ENCODE assay signal across 8 cellular contexts in the genomic region with DNA sequence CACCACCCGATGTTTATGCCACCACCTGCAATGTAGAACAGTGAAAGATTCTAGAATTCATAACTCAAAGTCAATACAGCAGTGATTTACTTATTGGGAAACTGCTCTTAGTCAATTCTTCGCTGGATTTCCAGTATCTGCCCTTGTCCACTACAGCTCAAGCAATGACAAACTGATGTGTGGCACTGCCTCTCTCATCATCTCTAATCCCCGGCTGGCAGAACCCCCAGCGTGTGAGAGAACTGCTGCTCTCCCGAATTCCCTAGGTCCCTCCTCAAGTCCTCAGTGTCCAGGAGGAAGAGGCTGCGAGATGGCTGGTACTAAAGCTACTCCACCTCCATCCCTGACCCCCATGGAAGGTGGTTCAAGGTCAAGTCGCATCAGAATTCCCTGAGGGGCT. TPM values are rescaled to one million over a fixed set of nuclear protein-coding genes. Genes with fewer than 3 reads are reported as not detected.
DNase-seq lines count a peak whose midpoint lies in the region; ATAC-seq and TF ChIP-seq lines count a peak whose summit lies in the region.

No MANE protein-coding gene starts in this region.

- POLR2A ChIA-PET in T-cell (lab: Charles Lee), result no interaction called here

- ATAC-seq in T-cell (replicated peaks in 1 of 4), result no peak
- ATAC-seq in stimulated activated effector memory CD8-positive, alpha-beta T cell treated with anti-CD3 and anti-CD28 coated beads, Interleukin-12 subunit alpha, Interleukin-12 subunit beta, amount 100 ng/mL, for 72 hours, result no peak

- H3K27ac Mint-ChIP-seq in T-helper 1 cell treated with Interleukin-12 subunit alpha and Interleukin-12 subunit beta and Interleukin-4 antibody, amounts not matched to agents 30 μg/mL and 1 μg/mL, for 36 hours, result peak overlapping the region; percentile 42
- peak overlapping the region; percentile 76 to 82 for H3K27ac Mint-ChIP-seq in T-cell
- peak overlapping the region; percentile 95 for H3K27ac Mint-ChIP-seq in stimulated activated effector memory CD8-positive, alpha-beta T cell treated with anti-CD3 and anti-CD28 coated beads, Interleukin-12 subunit alpha, Interleukin-12 subunit beta, amount 100 ng/mL, for 72 hours

- H3K4me1 Mint-ChIP-seq in T-helper 1 cell treated with Interleukin-12 subunit alpha and Interleukin-12 subunit beta and Interleukin-4 antibody, amounts not matched to agents 30 μg/mL and 1 μg/mL, for 36 hours (ENCODE audit: low read depth), result peaks cover 45% of the 10 kb centered on the region
- peaks cover 57 to 64% (median 60%) of the 10 kb centered on the region in 3 donors for H3K4me1 Mint-ChIP-seq in T-cell
- peaks cover 55% of the 10 kb centered on the region for H3K4me1 Mint-ChIP-seq in stimulated activated effector memory CD8-positive, alpha-beta T cell treated with anti-CD3 and anti-CD28 coated beads, Interleukin-12 subunit alpha, Interleukin-12 subunit beta, amount 100 ng/mL, for 72 hours

- DNase-seq in T-helper 1 cell, result no peak
- DNase-seq in T-cell, result no peak
- no peak for DNase-seq in fibroblast of villous mesenchyme (ENCODE audit: low read depth)
- DNase-seq in stimulated activated effector memory CD8-positive, alpha-beta T cell treated with anti-CD3 and anti-CD28 coated beads, Interleukin-12 subunit alpha, Interleukin-12 subunit beta, amount 100 ng/mL, for 72 hours (ENCODE audit: low spot score in 2 of 2), result no peak
- DNase-seq in kidney tubule cell (ENCODE audit: low spot score), result no peak
- DNase-seq in activated gamma-delta T cell (lab: John Stamatoyannopoulos, UW), result no peak
- DNase-seq in foreskin melanocyte, result no peak

- CTCF ChIA-PET in T-cell (lab: Charles Lee), result no interaction called here

- H3K36me3 Mint-ChIP-seq in T-helper 1 cell treated with Interleukin-12 subunit alpha and Interleukin-12 subunit beta and Interleukin-4 antibody, amounts not matched to agents 30 μg/mL and 1 μg/mL, for 36 hours (ENCODE audit: low read depth), result peaks cover 12% of the 10 kb centered on the region
- peaks cover 16% of the 10 kb centered on the region for H3K36me3 Mint-ChIP-seq in T-cell
- peaks cover 62% of the 10 kb centered on the region for H3K36me3 Mint-ChIP-seq in stimulated activated effector memory CD8-positive, alpha-beta T cell treated with anti-CD3 and anti-CD28 coated beads, Interleukin-12 subunit alpha, Interleukin-12 subunit beta, amount 100 ng/mL, for 72 hours

- no peaks in the 10 kb centered on the region for H3K9me3 Mint-ChIP-seq in T-helper 1 cell treated with Interleukin-12 subunit alpha and Interleukin-12 subunit beta and Interleukin-4 antibody, amounts not matched to agents 30 μg/mL and 1 μg/mL, for 36 hours
- H3K9me3 Mint-ChIP-seq in T-cell, result no peaks in the 10 kb centered on the region
- no peaks in the 10 kb centered on the region for H3K9me3 Mint-ChIP-seq in stimulated activated effector memory CD8-positive, alpha-beta T cell treated with anti-CD3 and anti-CD28 coated beads, Interleukin-12 subunit alpha, Interleukin-12 subunit beta, amount 100 ng/mL, for 72 hours

- H3K27me3 Mint-ChIP-seq in T-helper 1 cell treated with Interleukin-12 subunit alpha and Interleukin-12 subunit beta and Interleukin-4 antibody, amounts not matched to agents 30 μg/mL and 1 μg/mL, for 36 hours (ENCODE audit: low read depth), result no peaks in the 10 kb centered on the region
- H3K27me3 Mint-ChIP-seq in T-cell, result no peaks in the 10 kb centered on the region

- no peak for TF ChIP-seq CTCF in fibroblast of villous mesenchyme (IDR thresholded peaks at IDR 0.05; ENCODE audit: insufficient read depth, low read depth, low read length)

- H3K4me3 ChIP-seq in fibroblast of villous mesenchyme (ENCODE audit: low read depth, low read length), result peak overlapping the region; percentile 94

- H3K4me3 Mint-ChIP-seq in T-helper 1 cell treated with Interleukin-12 subunit alpha and Interleukin-12 subunit beta and Interleukin-4 antibody, amounts not matched to agents 30 μg/mL and 1 μg/mL, for 36 hours, result peak overlapping the region; percentile 87
- H3K4me3 Mint-ChIP-seq in T-cell, result peak overlapping the region; percentile 86 to 88 (median 87)
- H3K4me3 Mint-ChIP-seq in stimulated activated effector memory CD8-positive, alpha-beta T cell treated with anti-CD3 and anti-CD28 coated beads, Interleukin-12 subunit alpha, Interleukin-12 subunit beta, amount 100 ng/mL, for 72 hours, result peak overlapping the region; percentile 86

RNA-seq across cellular contexts. Expression of a gene that starts 1.6 kb away (rescaled TPM):
- total RNA-seq in T-cell (10 to 100 TPM; 61.2 to 77.8 (median 72.7) TPM), fibroblast of villous mesenchyme (46.6 and 59.9 TPM in 2 replicates)

RNA-seq across cellular contexts. Expression of a gene that starts 22.3 kb away (rescaled TPM):
- total RNA-seq in T-cell, result 10 to 100 TPM; 17.3 to 26.6 (median 20.6) TPM
- total RNA-seq in fibroblast of villous mesenchyme, result 13.5 and 22.0 TPM in 2 replicates

RNA-seq across cellular contexts. Expression of a gene that starts 35.3 kb away (rescaled TPM):
- 10 to 100 TPM; 28.4 to 66.5 (median 37.6) TPM for total RNA-seq in T-cell
- total RNA-seq in fibroblast of villous mesenchyme, result 23.3 and 28.3 TPM in 2 replicates

RNA-seq across cellular contexts. Expression of a gene that starts 47.5 kb away (rescaled TPM):
- 10 to 100 TPM; 17.9 to 27.4 (median 20.9) TPM for total RNA-seq in T-cell
- total RNA-seq in fibroblast of villous mesenchyme, result 22.5 and 27.4 TPM in 2 replicates

Comparison
In these comparisons a context has a peak if more than half of its experiments do, and no peak if none do; other contexts are left out.
1. H3K27ac Mint-ChIP-seq: peak in every context shown above with its lines; median percentile 95 in stimulated activated effector memory CD8-positive, alpha-beta T cell treated with anti-CD3 and anti-CD28 coated beads, Interleukin-12 subunit alpha, Interleukin-12 subunit beta, amount 100 ng/mL, for 72 hours; 79 in T-cell; 42 in T-helper 1 cell treated with Interleukin-12 subunit alpha and Interleukin-12 subunit beta and Interleukin-4 antibody, amounts not matched to agents 30 μg/mL and 1 μg/mL, for 36 hours.